13 cellular contexts compared by ENCODE assay signal in genomic region chr1:25870614-25871013, GRCh38. TPM values are rescaled to one million over a fixed set of nuclear protein-coding genes. Genes with fewer than 3 reads are reported as not detected.
DNase-seq lines count a peak whose midpoint lies in the region; ATAC-seq, FAIRE-seq and TF ChIP-seq lines count a peak whose summit lies in the region.
"Had no signal": no experiment of that assay in that cellular context is flagged by ENCODE, and none has a peak within 500 bp of the region (broad histone marks: within the 10 kb centered on the region; RNA-seq: fewer than 3 reads in every experiment).

No MANE protein-coding gene starts in this region.

- no peaks in the 10 kb centered on the region for H3K27me3 Mint-ChIP-seq in mesothelial cell of epicardium (ENCODE audit: low read depth)
- H3K27me3 Mint-ChIP-seq: CD4-positive, CD25-positive, alpha-beta regulatory T cell had no signal

- no peak for TF ChIP-seq RAD21 in K562 (CRISPR knock-in tag; conservative IDR thresholded peaks at IDR 0.05 in 1 of 2, IDR thresholded peaks at IDR 0.05 in 1 of 2)

- intact Hi-C loops in K562 (cut with micrococcal nuclease): no loop called here

- H3K27ac ChIP-seq in HEK293 (ENCODE audit: extremely low read depth, low read depth, low read length) (no peak overlapping the region), K562 (ENCODE audit: extremely low read depth, low read depth, low read length) (no peak overlapping the region)

- no peak overlapping the region; the same call in 1 of the 2 replicates for H3K4me2 ChIP-seq in K562 (ENCODE audit: insufficient read depth, low read length)

- TF ChIP-seq POLR2A in K562 (conservative IDR thresholded peaks at IDR 0.05): no peak

- no peak overlapping the region for H3K4me3 Mint-ChIP-seq in mesothelial cell of epicardium
- H3K4me3 Mint-ChIP-seq: CD4-positive, CD25-positive, alpha-beta regulatory T cell had no signal

- H3K9ac ChIP-seq in K562 (ENCODE audit: insufficient read depth in 1 of 2, low read depth in 2 of 2, low read length in 2 of 2): peak overlapping the region in 1 of 2 experiments; percentile 53; a peak in 1 of 4 replicates

- WGBS in K562 (ENCODE audit: insufficient coverage, low coverage, missing lambda C conversion rate): 52% methylated on average over 1 of the region's 1 CpG

- CTCF ChIA-PET in HEK293 (lab: Yijun Ruan, JAX) (interaction anchor here (0.7 kb wide), 1 partner anchor 546 kb away, joined by 5 read pairs; no protein-coding TSS in a partner anchor), K562 (lab: Yijun Ruan, JAX; ENCODE audit: low intra/inter-chr PET ratio) (no interaction called here)

- peaks cover 10% of the 10 kb centered on the region; the same call in 2 of the 3 replicates for H3K79me2 ChIP-seq in K562 (ENCODE audit: control insufficient read depth, insufficient read depth, low read length)

- no peak overlapping the region for H2AFZ ChIP-seq in K562 (ENCODE audit: low read depth, low read length)

- H3K27ac Mint-ChIP-seq in mesothelial cell of epicardium: peak overlapping the region; percentile 61
- H3K27ac Mint-ChIP-seq in activated naive CD4-positive, alpha-beta T cell treated with anti-CD3 and anti-CD28 coated beads, Interleukin-2, amount 50 U/mL, for 72 hours: no peak overlapping the region
- H3K27ac Mint-ChIP-seq: CD4-positive, CD25-positive, alpha-beta regulatory T cell had no signal

- H3K9me3 ChIP-seq in HEK293 (ENCODE audit: control insufficient read depth, insufficient read depth, low read depth, low read length) (no peaks in the 10 kb centered on the region), K562 (replicated peaks; ENCODE audit: control insufficient read depth, insufficient read depth, low read depth, low read length) (no peaks in the 10 kb centered on the region)
- H3K9me3 ChIP-seq: HAP-1 had no signal

- H3K4me3 ChIP-seq in HEK293 (ENCODE audit: low read depth, low read length) (no peak overlapping the region), K562 (no peak overlapping the region)
- H3K4me3 ChIP-seq: GM12878, HAP-1 had no signal

- TF ChIP-seq CTCF in HEK293 (tag by site-specific recombination; IDR thresholded peaks at IDR 0.05) (no peak), K562 (IDR thresholded peaks at IDR 0.05 in 2 of 3, conservative IDR thresholded peaks at IDR 0.05 in 1 of 3; ENCODE audit: insufficient read depth in 2 of 3, low read depth in 1 of 3, low read length in 3 of 3) (no peak), mesothelial cell of epicardium (IDR thresholded peaks at IDR 0.05; ENCODE audit: unreplicated experiment) (no peak)

- no peaks in the 10 kb centered on the region for H3K27me3 ChIP-seq in K562 (ENCODE audit: control insufficient read depth in 2 of 2, insufficient read depth in 2 of 2, low read length in 2 of 2)

- H3K9me3 Mint-ChIP-seq in mesothelial cell of epicardium: no peaks in the 10 kb centered on the region
- no peaks in the 10 kb centered on the region for H3K9me3 Mint-ChIP-seq in activated naive CD4-positive, alpha-beta T cell treated with anti-CD3 and anti-CD28 coated beads, Interleukin-2, amount 50 U/mL, for 72 hours
- H3K9me3 Mint-ChIP-seq: CD4-positive, CD25-positive, alpha-beta regulatory T cell had no signal

- no peak for TF ChIP-seq EP300 in K562 (IDR thresholded peaks at IDR 0.05; ENCODE audit: low read length)

- no peak for ATAC-seq in K562
- ATAC-seq in activated naive CD4-positive, alpha-beta T cell treated with anti-CD3 and anti-CD28 coated beads, Interleukin-2, amount 50 U/mL, for 72 hours: no peak
- ATAC-seq: GM12878 had no signal

- POLR2A ChIA-PET in HEK293 (lab: Yijun Ruan, JAX): no interaction called here
- POLR2A ChIA-PET in K562 (lab: Yijun Ruan, JAX): interaction anchor here (0.7 to 1.6 kb wide), 8 partner anchors 9 to 25 kb away, joined by 3 to 6 read pairs (median 4); no protein-coding TSS in a partner anchor

- in situ Hi-C loops in K562 (cut with MboI): no loop called here

- H3K36me3 Mint-ChIP-seq in mesothelial cell of epicardium: peaks cover 3% of the 10 kb centered on the region
- H3K36me3 Mint-ChIP-seq in activated naive CD4-positive, alpha-beta T cell treated with anti-CD3 and anti-CD28 coated beads, Interleukin-2, amount 50 U/mL, for 72 hours: no peaks in the 10 kb centered on the region

- H3K36me3 ChIP-seq in HEK293 (ENCODE audit: control insufficient read depth in 2 of 2, insufficient read depth in 1 of 2, low read length in 2 of 2) (peaks cover 0 to 11% of the 10 kb centered on the region in 2 experiments; a peak in 1 of 3 replicates), K562 (ENCODE audit: control insufficient read depth, insufficient read depth, low read length) (no peaks in the 10 kb centered on the region)
- H3K36me3 ChIP-seq: HAP-1 had no signal

- no peaks in the 10 kb centered on the region for H4K20me1 ChIP-seq in K562 (replicated peaks; ENCODE audit: control insufficient read depth, insufficient read depth, low read length)

- no TSS peak for BruUV-seq in K562 (replicated peaks; lab: Mats Ljungman, UMichigan)

- H3K4me1 ChIP-seq in HEK293 (ENCODE audit: control insufficient read depth, insufficient read depth, low read length) (no peaks in the 10 kb centered on the region), K562 (replicated peaks in 1 of 2; ENCODE audit: control insufficient read depth in 2 of 2, insufficient read depth in 2 of 2, low read length in 2 of 2) (peaks cover 36 to 38% of the 10 kb centered on the region in 2 experiments)

- no peak for FAIRE-seq in K562 (lab: Jason Lieb, UNC)
- FAIRE-seq: GM12878, GM18507 had no signal

- peaks cover 25% of the 10 kb centered on the region for H3K4me1 Mint-ChIP-seq in mesothelial cell of epicardium

- no peaks in the 10 kb centered on the region for H3K9me1 ChIP-seq in K562 (ENCODE audit: control insufficient read depth, insufficient read depth, low read length)

- no peak for DNase-seq in K562 (ENCODE audit: extremely low read depth in 1 of 4, low spot score in 3 of 4)
- no peak for DNase-seq in mesothelial cell of epicardium (ENCODE audit: low spot score in 2 of 2, unreplicated experiment in 2 of 2)
- no peak for DNase-seq in activated CD4-positive, alpha-beta T cell treated with anti-CD3 and anti-CD28 coated beads for 1 hour
- DNase-seq in HPDE6-E6E7 (ENCODE audit: extremely low spot score): no peak
- no peak for DNase-seq in activated naive CD4-positive, alpha-beta T cell treated with anti-CD3 and anti-CD28 coated beads, Interleukin-2, amount 50 U/mL, for 72 hours (ENCODE audit: low spot score in 2 of 2)
- DNase-seq: CD4-positive, CD25-positive, alpha-beta regulatory T cell; NCI-H1092 treated with DMSO at 0.1 percent for 48 hours; NCI-H187; NK-92 treated with Interleukin-12 subunit alpha and Interleukin-12 subunit beta, amount 100 ng/mL, for 24 hours had no signal

RNA-seq across cellular contexts. Expression of gene PAQR7, which starts 4.9 kb away (rescaled TPM):
- 9.3 and 18.9 TPM in 2 replicates for total RNA-seq in K562 (2011; cell fraction: chromatin; rRNA removed; ENCODE audit: low replicate concordance)
- total RNA-seq in K562 (2011; cell fraction: nucleolus; rRNA removed): 15.7 and 18.8 TPM in 2 replicates
- 13.9 and 16.4 TPM in 2 replicates for total RNA-seq in K562 (2011; cell fraction: nucleoplasm; rRNA removed)
- total RNA-seq in K562 (2014; rRNA removed): 2.4 and 3.3 TPM in 2 replicates
- 2.0 and 2.4 TPM in 2 replicates for total RNA-seq in K562 (2014; rRNA removed; fragmentation: Illumina TruSeq; extraction: Trizol)
- 2.5 and 2.6 TPM in 2 replicates for total RNA-seq in K562 (2015; rRNA removed; fragmentation: Illumina TruSeq; extraction: Trizol)
- total RNA-seq in K562 (2021): 4.0 and 4.4 TPM in 2 replicates
- 5.2 and 5.4 TPM in 2 replicates for polyA plus RNA-seq in K562 (2011; rRNA removed)
- 8.8 and 14.1 TPM in 2 replicates for polyA plus RNA-seq in K562 (2011; cell fraction: cytosol; rRNA removed)
- 5.8 and 7.4 TPM in 2 replicates for polyA plus RNA-seq in K562 (2011; cell fraction: nucleus; rRNA removed)
- 4.5 and 6.9 TPM in 2 replicates for polyA plus RNA-seq in K562 (2012)
- polyA plus RNA-seq in K562 (2014; fragmentation: Illumina TruSeq; extraction: Trizol): 2.9 and 3.3 TPM in 2 replicates
- 1 to 10 TPM; 1.1 to 1.2 TPM for polyA plus RNA-seq in K562 (2014; fragmentation: Nextera tagmentation; extraction: Ambion mirVana)
- 2.7 and 3.0 TPM in 2 replicates for polyA plus RNA-seq in K562 (2014; rRNA removed)
- polyA minus RNA-seq in K562 (2011; rRNA and poly(A)+ RNA removed): 5.5 and 8.5 TPM in 2 replicates
- 7.4 and 8.5 TPM in 2 replicates for polyA minus RNA-seq in K562 (2011; cell fraction: cytosol; rRNA and poly(A)+ RNA removed)
- polyA minus RNA-seq in K562 (2011; cell fraction: nucleus; rRNA and poly(A)+ RNA removed): 2.0 and 2.4 TPM in 2 replicates
- total RNA-seq in mesothelial cell of epicardium: 24.0 to 26.8 TPM (median 24.0 TPM) in 3 replicates
- total RNA-seq in activated naive CD4-positive, alpha-beta T cell treated with anti-CD3 and anti-CD28 coated beads, Interleukin-2, amount 50 U/mL, for 72 hours: 1 to 10 TPM; 4.7 to 9.8 TPM

RNA-seq across cellular contexts. Expression of gene AUNIP, which starts 11.4 kb away (rescaled TPM):
- total RNA-seq in K562 (2011; cell fraction: chromatin; rRNA removed; ENCODE audit: low replicate concordance): 50.6 and 72.2 TPM in 2 replicates
- 35.2 and 36.8 TPM in 2 replicates for total RNA-seq in K562 (2011; cell fraction: nucleolus; rRNA removed)
- total RNA-seq in K562 (2011; cell fraction: nucleoplasm; rRNA removed): 48.3 and 56.9 TPM in 2 replicates
- total RNA-seq in K562 (2014; rRNA removed): 46.4 and 51.4 TPM in 2 replicates
- 47.1 and 55.0 TPM in 2 replicates for total RNA-seq in K562 (2014; rRNA removed; fragmentation: Illumina TruSeq; extraction: Trizol)
- 40.5 and 41.4 TPM in 2 replicates for total RNA-seq in K562 (2015; rRNA removed; fragmentation: Illumina TruSeq; extraction: Trizol)
- total RNA-seq in K562 (2021): 30.9 and 31.7 TPM in 2 replicates
- polyA plus RNA-seq in K562 (2011; rRNA removed): 45.0 and 48.8 TPM in 2 replicates
- polyA plus RNA-seq in K562 (2011; cell fraction: cytosol; rRNA removed): 26.1 and 34.8 TPM in 2 replicates
- 23.2 and 23.3 TPM in 2 replicates for polyA plus RNA-seq in K562 (2011; cell fraction: nucleus; rRNA removed)
- 18.8 and 21.2 TPM in 2 replicates for polyA plus RNA-seq in K562 (2012)
- polyA plus RNA-seq in K562 (2014; fragmentation: Illumina TruSeq; extraction: Trizol): 48.8 and 50.0 TPM in 2 replicates
- polyA plus RNA-seq in K562 (2014; fragmentation: Nextera tagmentation; extraction: Ambion mirVana): 10 to 100 TPM; 12.1 to 15.2 TPM
- polyA plus RNA-seq in K562 (2014; rRNA removed): 52.3 and 53.8 TPM in 2 replicates
- 37.1 and 45.0 TPM in 2 replicates for polyA minus RNA-seq in K562 (2011; rRNA and poly(A)+ RNA removed)
- 10.0 and 14.8 TPM in 2 replicates for polyA minus RNA-seq in K562 (2011; cell fraction: cytosol; rRNA and poly(A)+ RNA removed)
- 18.4 and 30.3 TPM in 2 replicates for polyA minus RNA-seq in K562 (2011; cell fraction: nucleus; rRNA and poly(A)+ RNA removed)
- 2.4 to 2.8 TPM (median 2.7 TPM) in 3 replicates for total RNA-seq in mesothelial cell of epicardium
- 10 to 100 TPM in 1 of 2 donors, 1 to 10 TPM in 1; 8.6 to 10.6 TPM for total RNA-seq in activated naive CD4-positive, alpha-beta T cell treated with anti-CD3 and anti-CD28 coated beads, Interleukin-2, amount 50 U/mL, for 72 hours
- total RNA-seq: CD4-positive, CD25-positive, alpha-beta regulatory T cell had no signal

RNA-seq across cellular contexts. Expression of gene STMN1, which starts 35.6 kb away (rescaled TPM):
- 79.1 and 202 TPM in 2 replicates for total RNA-seq in K562 (2011; cell fraction: chromatin; rRNA removed; ENCODE audit: low replicate concordance)
- total RNA-seq in K562 (2011; cell fraction: nucleolus; rRNA removed): 64.9 and 72.4 TPM in 2 replicates
- total RNA-seq in K562 (2011; cell fraction: nucleoplasm; rRNA removed): 144 and 204 TPM in 2 replicates
- total RNA-seq in K562 (2014; rRNA removed): 717 and 838 TPM in 2 replicates
- total RNA-seq in K562 (2014; rRNA removed; fragmentation: Illumina TruSeq; extraction: Trizol): 432 and 614 TPM in 2 replicates
- total RNA-seq in K562 (2015; rRNA removed; fragmentation: Illumina TruSeq; extraction: Trizol): 534 and 557 TPM in 2 replicates
- 595 and 622 TPM in 2 replicates for total RNA-seq in K562 (2021)
- 269 and 330 TPM in 2 replicates for polyA plus RNA-seq in K562 (2011; rRNA removed)
- polyA plus RNA-seq in K562 (2011; cell fraction: cytosol; rRNA removed): 40.0 and 111 TPM in 2 replicates
- 108 and 181 TPM in 2 replicates for polyA plus RNA-seq in K562 (2011; cell fraction: nucleus; rRNA removed)
- polyA plus RNA-seq in K562 (2012): 743 and 1,035 TPM in 2 replicates
- polyA plus RNA-seq in K562 (2014; fragmentation: Illumina TruSeq; extraction: Trizol): 1,051 and 1,453 TPM in 2 replicates
- polyA plus RNA-seq in K562 (2014; fragmentation: Nextera tagmentation; extraction: Ambion mirVana): 1,000 to 10,000 TPM; 2,090 to 2,153 TPM
- 481 and 592 TPM in 2 replicates for polyA plus RNA-seq in K562 (2014; rRNA removed)
- polyA minus RNA-seq in K562 (2011; rRNA and poly(A)+ RNA removed): 67.2 and 95.3 TPM in 2 replicates
- polyA minus RNA-seq in K562 (2011; cell fraction: cytosol; rRNA and poly(A)+ RNA removed): 80.8 and 100 TPM in 2 replicates
- 35.7 and 84.1 TPM in 2 replicates for polyA minus RNA-seq in K562 (2011; cell fraction: nucleus; rRNA and poly(A)+ RNA removed)
- total RNA-seq in mesothelial cell of epicardium: 464 to 480 TPM (median 472 TPM) in 3 replicates
- total RNA-seq in activated naive CD4-positive, alpha-beta T cell treated with anti-CD3 and anti-CD28 coated beads, Interleukin-2, amount 50 U/mL, for 72 hours: 100 to 1,000 TPM; 495 to 786 TPM

RNA-seq across cellular contexts. Expression of gene MTFR1L, which starts 50.9 kb away (rescaled TPM):
- 93.2 and 162 TPM in 2 replicates for total RNA-seq in K562 (2011; cell fraction: chromatin; rRNA removed; ENCODE audit: low replicate concordance)
- 112 and 114 TPM in 2 replicates for total RNA-seq in K562 (2011; cell fraction: nucleolus; rRNA removed)
- 110 and 117 TPM in 2 replicates for total RNA-seq in K562 (2011; cell fraction: nucleoplasm; rRNA removed)
- total RNA-seq in K562 (2014; rRNA removed) (43.5 and 54.9 TPM in 2 replicates), K562 (2014; rRNA removed; fragmentation: Illumina TruSeq; extraction: Trizol) (39.2 and 41.4 TPM in 2 replicates), K562 (2015; rRNA removed; fragmentation: Illumina TruSeq; extraction: Trizol) (45.2 and 45.8 TPM in 2 replicates), K562 (2021) (54.3 and 58.5 TPM in 2 replicates), mesothelial cell of epicardium (74.3 to 76.6 TPM (median 74.7 TPM) in 3 replicates)
- polyA plus RNA-seq in K562 (2011; rRNA removed) (53.7 and 79.7 TPM in 2 replicates), K562 (2014; fragmentation: Illumina TruSeq; extraction: Trizol) (71.0 and 84.8 TPM in 2 replicates), K562 (2014; fragmentation: Nextera tagmentation; extraction: Ambion mirVana) (10 to 100 TPM; 81.2 to 98.5 TPM), K562 (2014; rRNA removed) (45.1 and 60.0 TPM in 2 replicates)
- polyA plus RNA-seq in K562 (2011; cell fraction: cytosol; rRNA removed): 75.5 and 87.3 TPM in 2 replicates
- polyA plus RNA-seq in K562 (2011; cell fraction: nucleus; rRNA removed): 196 and 214 TPM in 2 replicates
- 57.4 and 71.0 TPM in 2 replicates for polyA plus RNA-seq in K562 (2012)
- 35.2 and 44.3 TPM in 2 replicates for polyA minus RNA-seq in K562 (2011; rRNA and poly(A)+ RNA removed)
- 23.6 and 25.6 TPM in 2 replicates for polyA minus RNA-seq in K562 (2011; cell fraction: cytosol; rRNA and poly(A)+ RNA removed)
- 31.9 and 51.9 TPM in 2 replicates for polyA minus RNA-seq in K562 (2011; cell fraction: nucleus; rRNA and poly(A)+ RNA removed)
- total RNA-seq in activated naive CD4-positive, alpha-beta T cell treated with anti-CD3 and anti-CD28 coated beads, Interleukin-2, amount 50 U/mL, for 72 hours: 10 to 100 TPM; 42.6 to 43.9 TPM
